16 cellular contexts compared by ENCODE assay signal in the genomic region with DNA sequence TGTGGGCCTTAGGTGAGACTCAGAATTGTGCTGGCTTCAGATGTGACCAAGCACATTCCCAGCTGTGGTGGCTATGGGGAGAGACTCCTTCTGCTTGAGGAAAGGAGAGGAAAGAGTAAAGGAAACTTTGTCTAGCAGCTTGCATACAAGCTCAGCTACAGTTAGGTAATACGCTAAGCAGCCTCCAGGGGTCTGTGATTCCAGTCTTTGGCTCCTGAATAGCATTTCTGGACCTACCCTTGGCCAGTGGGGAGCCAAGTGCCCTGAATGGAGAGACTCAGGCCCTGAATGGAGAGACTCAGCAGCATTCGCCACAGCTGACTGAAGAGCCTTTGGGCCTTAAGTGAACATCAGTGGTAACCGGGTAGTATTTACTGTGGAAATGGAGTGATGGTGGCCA.
"Had no signal": no experiment of that assay in that cellular context is flagged by ENCODE, and none has a peak within 500 bp of the region (broad histone marks: within the 10 kb centered on the region; RNA-seq: fewer than 3 reads in every experiment).

No MANE protein-coding gene starts in this region.

- H3K27me3 Mint-ChIP-seq: activated naive CD8-positive, alpha-beta T cell treated with anti-CD3 and anti-CD28 coated beads, Interleukin-2, amount 10 ng/mL, durations not matched to agents 7 days and 5 days; brain; stimulated activated naive B cell treated with anti-CD40 and anti-IgM and Interleukin-4, amounts not matched to agents 10 μg/mL and 1 μg/mL and 100 μg/mL, for 72 hours had no signal

- H3K4me3 ChIP-seq: colonic mucosa, esophagus squamous epithelium, skin epidermis, thyroid gland had no signal

- H3K27ac Mint-ChIP-seq: activated naive CD8-positive, alpha-beta T cell treated with anti-CD3 and anti-CD28 coated beads, Interleukin-2, amount 10 ng/mL, durations not matched to agents 7 days and 5 days; brain; stimulated activated naive B cell treated with anti-CD40 and anti-IgM and Interleukin-4, amounts not matched to agents 10 μg/mL and 1 μg/mL and 100 μg/mL, for 72 hours had no signal

- H3K27me3 ChIP-seq: colonic mucosa, esophagus squamous epithelium, thyroid gland had no signal

- H3K4me3 Mint-ChIP-seq: activated naive CD8-positive, alpha-beta T cell treated with anti-CD3 and anti-CD28 coated beads, Interleukin-2, amount 10 ng/mL, durations not matched to agents 7 days and 5 days; brain; stimulated activated naive B cell treated with anti-CD40 and anti-IgM and Interleukin-4, amounts not matched to agents 10 μg/mL and 1 μg/mL and 100 μg/mL, for 72 hours had no signal

- H3K36me3 Mint-ChIP-seq: activated naive CD8-positive, alpha-beta T cell treated with anti-CD3 and anti-CD28 coated beads, Interleukin-2, amount 10 ng/mL, durations not matched to agents 7 days and 5 days; brain; stimulated activated naive B cell treated with anti-CD40 and anti-IgM and Interleukin-4, amounts not matched to agents 10 μg/mL and 1 μg/mL and 100 μg/mL, for 72 hours had no signal

- H3K4me1 ChIP-seq: colonic mucosa, esophagus squamous epithelium, thyroid gland had no signal

- H3K9me3 Mint-ChIP-seq: activated naive CD8-positive, alpha-beta T cell treated with anti-CD3 and anti-CD28 coated beads, Interleukin-2, amount 10 ng/mL, durations not matched to agents 7 days and 5 days had no signal

- H3K4me1 Mint-ChIP-seq: activated naive CD8-positive, alpha-beta T cell treated with anti-CD3 and anti-CD28 coated beads, Interleukin-2, amount 10 ng/mL, durations not matched to agents 7 days and 5 days; stimulated activated naive B cell treated with anti-CD40 and anti-IgM and Interleukin-4, amounts not matched to agents 10 μg/mL and 1 μg/mL and 100 μg/mL, for 72 hours had no signal

- H3K36me3 ChIP-seq: colonic mucosa, esophagus squamous epithelium, thyroid gland had no signal

- DNase-seq: activated CD4-positive, alpha-beta T cell treated with anti-CD3 and anti-CD28 coated beads, Interleukin-2, amount 50 U/mL, for 4 hours; activated CD4-positive, CD25-positive, alpha-beta regulatory T cell treated with anti-CD3 and anti-CD28 coated beads, Interleukin-2, amount 50 U/mL, for 72 hours; activated naive CD4-positive, alpha-beta T cell; activated naive CD8-positive, alpha-beta T cell treated with anti-CD3 and anti-CD28 coated beads, Interleukin-2, amount 10 ng/mL, durations not matched to agents 7 days and 5 days; activated T-cell treated with anti-CD3 and anti-CD28 coated beads for 4 hours; central memory CD4-positive, alpha-beta T cell; colonic mucosa; esophagus squamous epithelium; hypothalamus; retina; stimulated activated CD4-positive, alpha-beta T cell treated with anti-CD3 and anti-CD28 coated beads, Interleukin-15, amount 100 ng/mL, for 24 hours; stimulated activated CD4-positive, alpha-beta T cell treated with anti-CD3 and anti-CD28 coated beads, Interleukin-4, amount 100 ng/mL, for 1 hour; stimulated activated naive B cell treated with anti-CD40 and anti-IgM and Interleukin-4, amounts not matched to agents 10 μg/mL and 1 μg/mL and 100 μg/mL, for 72 hours; thyroid gland had no signal

- H3K27ac ChIP-seq: colonic mucosa, esophagus squamous epithelium, skin epidermis, thyroid gland had no signal

- H3K9me3 ChIP-seq: colonic mucosa, esophagus squamous epithelium, thyroid gland had no signal
